9 cellular contexts compared by ENCODE assay signal in genomic region chr2:46873632-46874068, GRCh38. TPM values are rescaled to one million over a fixed set of nuclear protein-coding genes. Genes with fewer than 3 reads are reported as not detected.
A peak's percentile ranks its signal among the peaks of the same experiment; 100 is the strongest.
DNase-seq lines count a peak whose midpoint lies in the region; ATAC-seq, FAIRE-seq and TF ChIP-seq lines count a peak whose summit lies in the region.
"Had no signal": no experiment of that assay in that cellular context is flagged by ENCODE, and none has a peak within 500 bp of the region (broad histone marks: within the 10 kb centered on the region; RNA-seq: fewer than 3 reads in every experiment).

No MANE protein-coding gene starts in this region.

- DNase-seq in AG04450 (ENCODE audit: low read depth, low spot score) (peak; percentile 81), HS-5 (ENCODE audit: low read depth) (peak; percentile 95), left cardiac atrium (peak; percentile 74), small intestine (peak; percentile 85), activated gamma-delta T cell treated with Interleukin-2 at 50 U/mL for 16 hours (no peak), SKM-1 (lab: John Stamatoyannopoulos, UW; ENCODE audit: unreplicated experiment) (no peak)
- DNase-seq in activated T-cell treated with anti-CD3 and anti-CD28 coated beads, Interleukin-2, amount 50 U/mL, for 48 hours, result peak; percentile 53 to 59

- no peaks in the 10 kb centered on the region for H3K4me1 ChIP-seq in small intestine (ENCODE audit: control insufficient read depth in 2 of 2, insufficient read depth in 1 of 2, low read depth in 1 of 2, low read length in 1 of 2)

- ATAC-seq in left cardiac atrium (peak; percentile 34 to 83), GM21737 (IDR thresholded peaks at IDR 0.05; ENCODE audit: unreplicated experiment) (no peak)

- H3K27me3 ChIP-seq in AG04450 (ENCODE audit: control insufficient read depth, insufficient read depth, low read length) (no peaks in the 10 kb centered on the region), small intestine (ENCODE audit: control insufficient read depth in 2 of 2, insufficient read depth in 2 of 2, low read length in 2 of 2) (no peaks in the 10 kb centered on the region)

- H3K9me3 ChIP-seq in AG04450 (ENCODE audit: control insufficient read depth, insufficient read depth, low read length) (no peaks in the 10 kb centered on the region), small intestine (ENCODE audit: control insufficient read depth, low read depth) (no peaks in the 10 kb centered on the region)

- no peak for FAIRE-seq in small intestine (lab: Jason Lieb, UNC)
- FAIRE-seq: GM18507 had no signal

- H3K27ac ChIP-seq in AG04450 (ENCODE audit: low read depth, low read length) (peak overlapping the region; percentile 94), small intestine (ENCODE audit: low read depth in 1 of 2, low read length in 1 of 2) (peak overlapping the region in 1 of 2 donors; percentile 59)

- intact Hi-C loops in left cardiac atrium (cut with DNase I), result no loop called here

- POLR2A ChIA-PET in AG04450 (lab: Yijun Ruan, JAX), result interaction anchor here (1.5 to 2.1 kb wide), 2 partner anchors 16 to 24 kb away, joined by 5 read pairs; no protein-coding TSS in a partner anchor

- H3K4me3 ChIP-seq in AG04450 (ENCODE audit: low read depth, low read length) (no peak overlapping the region), small intestine (ENCODE audit: low read depth in 1 of 2, low read length in 2 of 2) (no peak overlapping the region)

- CTCF ChIA-PET in AG04450 (lab: Charles Lee), result interaction anchor here (0.5 to 1.5 kb wide), 3 partner anchors 97 to 223 kb away, joined by 3 to 11 read pairs (median 3); no protein-coding TSS in a partner anchor

- TF ChIP-seq CTCF in AG04450 (IDR thresholded peaks at IDR 0.05; ENCODE audit: low read depth, low read length), result no peak

- 9 to 31% (median 20%) methylated on average over 5 of the region's 5 CpGs for WGBS in small intestine, 3 donors

- no peaks in the 10 kb centered on the region for H3K36me3 ChIP-seq in small intestine (ENCODE audit: control insufficient read depth in 2 of 2, insufficient read depth in 2 of 2, low read length in 2 of 2)

RNA-seq across cellular contexts. Expression of gene MCFD2, which starts 42.0 kb away (rescaled TPM):
- polyA plus RNA-seq in AG04450 (2011; rRNA removed) (176 and 231 TPM in 2 replicates), small intestine (10 to 100 TPM; 20.8 to 45.0 (median 21.3) TPM)
- 125 and 128 TPM in 2 replicates for polyA minus RNA-seq in AG04450 (2011; rRNA and poly(A)+ RNA removed)
- 10 to 100 TPM; 65.4 to 88.7 TPM for total RNA-seq in left cardiac atrium

Comparison
In these comparisons a context has a peak if more than half of its experiments do, and no peak if none do; other contexts are left out.
1. DNase-seq: peak in AG04450 (single experiment), HS-5 (single experiment), activated T-cell treated with anti-CD3 and anti-CD28 coated beads, Interleukin-2, amount 50 U/mL, for 48 hours (2 of 2), left cardiac atrium (single experiment) and small intestine (single experiment); none in activated gamma-delta T cell treated with Interleukin-2 at 50 U/mL for 16 hours (single experiment) and SKM-1 (single experiment).